In the genomic region with DNA sequence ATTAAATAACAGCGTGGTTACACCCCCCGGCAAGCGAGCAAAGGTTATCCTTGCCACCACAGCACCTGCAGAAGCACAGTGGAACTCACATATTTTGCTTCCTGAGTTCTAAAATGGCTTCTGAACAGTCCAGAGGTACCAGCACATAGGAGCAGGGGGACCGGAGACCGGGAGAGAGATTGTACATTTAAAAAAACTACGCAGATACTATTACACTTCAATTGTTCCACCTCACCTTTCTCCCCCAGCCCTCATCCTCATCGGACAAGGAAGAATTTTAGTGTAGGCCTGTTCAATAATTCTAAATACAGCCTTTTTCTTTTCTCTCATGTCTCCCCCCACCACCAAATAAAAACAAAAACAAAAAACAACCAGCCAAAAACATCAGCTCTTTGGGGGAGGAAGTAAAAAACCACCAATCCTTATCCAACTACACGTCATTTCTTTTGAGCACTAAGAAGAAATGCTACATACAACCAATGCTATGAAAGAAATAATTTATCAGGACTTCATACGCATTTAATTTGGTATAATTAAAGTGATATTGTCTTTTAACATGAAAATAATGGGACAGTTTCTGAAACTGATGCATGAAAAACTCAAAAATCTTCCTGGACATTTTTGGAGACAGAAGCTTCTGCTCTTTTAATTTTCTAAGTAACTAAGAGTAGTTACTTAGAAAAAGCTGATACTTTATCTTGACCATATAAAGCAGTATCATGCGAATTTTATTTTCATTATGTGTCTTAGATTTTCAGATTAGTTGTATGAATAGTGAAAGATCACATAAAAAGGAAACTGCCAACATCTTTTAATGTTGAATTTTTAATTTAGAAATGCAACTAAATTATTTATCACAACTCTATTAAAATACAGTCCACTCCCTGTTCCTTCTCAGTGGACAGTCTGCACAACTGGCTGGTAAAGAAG, we compare ENCODE assay signal across 7 cellular contexts. TPM values are rescaled to one million over a fixed set of nuclear protein-coding genes. Genes with fewer than 3 reads are reported as not detected.
DNase-seq lines count a peak whose midpoint lies in the region; ATAC-seq and TF ChIP-seq lines count a peak whose summit lies in the region.

No MANE protein-coding gene starts in this region.

- DNase-seq in NCI-H1694 (lab: John Stamatoyannopoulos, UW) (peak; percentile 78), heart left ventricle (peak in 1 of 5 donors; percentile 10)

- no peak for TF ChIP-seq POLR2A in heart left ventricle (IDR thresholded peaks at IDR 0.05)

- H3K9me3 ChIP-seq in heart left ventricle (no peaks in the 10 kb centered on the region), skeletal muscle satellite cell (replicated peaks; ENCODE audit: low read length) (no peaks in the 10 kb centered on the region)

- ATAC-seq in heart left ventricle = peak; percentile 12 to 52 (median 34)
- no peak for ATAC-seq in HG02623 (IDR thresholded peaks at IDR 0.05; ENCODE audit: unreplicated experiment)
- ATAC-seq in HG02970 (IDR thresholded peaks at IDR 0.05; ENCODE audit: low FRiP score, unreplicated experiment) = no peak

- 12 to 25% (median 17%) methylated on average over 10 of the region's 10 CpGs for WGBS in heart left ventricle, 4 donors

- H3K9ac ChIP-seq in skeletal muscle satellite cell (ENCODE audit: low read depth, low read length) = peak overlapping the region; percentile 99

- H3K4me2 ChIP-seq in skeletal muscle satellite cell (ENCODE audit: low read length) = peak overlapping the region; percentile 98

- intact Hi-C loops in heart left ventricle (cut with DNase I) = loop anchor here in 1 of 10 donors (1.0 to 10.0 kb wide), 2 partner anchors 11 to 256 kb away; a partner anchor contains a TSS

- H3K27me3 ChIP-seq in heart left ventricle (peaks cover 0 to 10% (median 0%) of the 10 kb centered on the region in 9 donors), skeletal muscle satellite cell (ENCODE audit: control insufficient read depth, insufficient read depth, low read length) (no peaks in the 10 kb centered on the region)

- H3K4me3 ChIP-seq in GM08714 (ENCODE audit: low read length) = peak overlapping the region; percentile 97
- H3K4me3 ChIP-seq in WI38 (ENCODE audit: low read depth, low read length) = peak overlapping the region; percentile 80
- H3K4me3 ChIP-seq in heart left ventricle = peak overlapping the region; percentile 76 to 96 (median 86)
- H3K4me3 ChIP-seq in skeletal muscle satellite cell (ENCODE audit: low read length) = peak overlapping the region; percentile 96

- peak overlapping the region; percentile 93 to 100 (median 99) for H3K27ac ChIP-seq in heart left ventricle

- peaks cover 0 to 57% (median 9%) of the 10 kb centered on the region in 12 donors for H3K4me1 ChIP-seq in heart left ventricle
- peaks cover 33% of the 10 kb centered on the region for H3K4me1 ChIP-seq in skeletal muscle satellite cell (ENCODE audit: control insufficient read depth, insufficient read depth, low read length)

- H3K36me3 ChIP-seq in heart left ventricle = no peaks in the 10 kb centered on the region
- no peaks in the 10 kb centered on the region for H3K36me3 ChIP-seq in skeletal muscle satellite cell (ENCODE audit: insufficient read depth, low read length)

- TF ChIP-seq CTCF in WI38 (IDR thresholded peaks at IDR 0.05; ENCODE audit: low read depth, low read length) = no peak
- no peak for TF ChIP-seq CTCF in heart left ventricle (IDR thresholded peaks at IDR 0.05)

RNA-seq across cellular contexts. Expression of a gene that starts 9.1 kb away (rescaled TPM):
- 10 to 100 TPM; 11.2 to 18.8 (median 16.0) TPM for total RNA-seq in heart left ventricle
- 10 to 100 TPM; 12.7 TPM for polyA plus RNA-seq in heart left ventricle
- 8.6 and 21.6 TPM in 2 replicates for total RNA-seq in skeletal muscle satellite cell (2012; rRNA removed)

RNA-seq across cellular contexts. Expression of a gene that starts 19.1 kb away (rescaled TPM):
- 100 to 1,000 TPM in 1 of 9 donors, 10 to 100 TPM in 8; 46.6 to 112 (median 83.6) TPM for total RNA-seq in heart left ventricle
- 10 to 100 TPM; 41.0 to 76.0 TPM for polyA plus RNA-seq in heart left ventricle
- 51.1 and 61.6 TPM in 2 replicates for total RNA-seq in skeletal muscle satellite cell (2012; rRNA removed)

Comparison
In these comparisons a context has a peak if more than half of its experiments do, and no peak if none do; other contexts are left out.
1. ATAC-seq: peak in heart left ventricle (4 of 4); none in HG02623 (single experiment) and HG02970 (single experiment).
2. Peak in every context shown above with its lines, with median percentiles within 50 percentile points of each other: H3K4me3 ChIP-seq.